1 cellular context compared by ENCODE assay signal in the genomic region with DNA sequence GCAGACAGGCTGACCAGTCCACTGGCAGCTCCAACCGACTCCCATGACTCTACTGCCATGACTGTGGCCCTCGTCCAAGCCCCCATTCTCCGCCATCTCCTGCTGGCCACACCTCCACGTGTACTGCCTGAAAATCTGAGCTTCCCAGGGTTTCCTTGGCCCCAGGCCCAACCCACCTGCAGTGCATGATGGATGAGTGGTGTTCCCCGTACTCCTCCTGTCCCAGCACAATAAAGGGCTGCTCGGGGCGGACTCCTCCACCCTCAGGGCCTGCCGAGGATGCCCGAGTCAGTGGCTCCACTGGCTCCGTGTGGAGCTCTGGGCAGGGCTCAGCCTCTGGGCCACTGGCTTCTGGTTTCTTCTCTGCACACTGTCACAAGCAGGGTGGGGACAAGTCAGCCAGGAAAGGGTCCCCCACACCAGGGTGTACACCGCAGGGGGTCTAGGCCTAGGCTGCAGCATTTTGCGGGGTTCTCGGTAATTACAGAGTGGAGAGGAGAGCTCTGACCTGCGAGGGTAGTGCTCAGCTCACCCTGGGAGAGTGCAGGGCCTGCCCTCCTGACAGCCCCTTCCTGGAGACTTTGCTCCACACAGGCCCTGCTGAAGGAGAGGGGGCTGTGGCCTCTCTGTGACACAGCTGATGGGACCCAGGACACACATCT.
TF ChIP-seq lines count a peak whose summit lies in the region.

No MANE protein-coding gene starts in this region.

TF ChIP-seq in GM23338, 12 proteins besides CTCF, POLR2A, EP300 and RAD21 (continued from another document):
- TF ChIP-seq REST (IDR thresholded peaks at IDR 0.05; ENCODE audit: unreplicated experiment): no peak
- no peak for TF ChIP-seq EZH2phosphoT487 (IDR thresholded peaks at IDR 0.05; ENCODE audit: unreplicated experiment)
- no peak for TF ChIP-seq JUNB (IDR thresholded peaks at IDR 0.05; ENCODE audit: unreplicated experiment)
- TF ChIP-seq ZNF114 (CRISPR knock-in tag; IDR thresholded peaks at IDR 0.05): no peak
- TF ChIP-seq, protein P1, sequence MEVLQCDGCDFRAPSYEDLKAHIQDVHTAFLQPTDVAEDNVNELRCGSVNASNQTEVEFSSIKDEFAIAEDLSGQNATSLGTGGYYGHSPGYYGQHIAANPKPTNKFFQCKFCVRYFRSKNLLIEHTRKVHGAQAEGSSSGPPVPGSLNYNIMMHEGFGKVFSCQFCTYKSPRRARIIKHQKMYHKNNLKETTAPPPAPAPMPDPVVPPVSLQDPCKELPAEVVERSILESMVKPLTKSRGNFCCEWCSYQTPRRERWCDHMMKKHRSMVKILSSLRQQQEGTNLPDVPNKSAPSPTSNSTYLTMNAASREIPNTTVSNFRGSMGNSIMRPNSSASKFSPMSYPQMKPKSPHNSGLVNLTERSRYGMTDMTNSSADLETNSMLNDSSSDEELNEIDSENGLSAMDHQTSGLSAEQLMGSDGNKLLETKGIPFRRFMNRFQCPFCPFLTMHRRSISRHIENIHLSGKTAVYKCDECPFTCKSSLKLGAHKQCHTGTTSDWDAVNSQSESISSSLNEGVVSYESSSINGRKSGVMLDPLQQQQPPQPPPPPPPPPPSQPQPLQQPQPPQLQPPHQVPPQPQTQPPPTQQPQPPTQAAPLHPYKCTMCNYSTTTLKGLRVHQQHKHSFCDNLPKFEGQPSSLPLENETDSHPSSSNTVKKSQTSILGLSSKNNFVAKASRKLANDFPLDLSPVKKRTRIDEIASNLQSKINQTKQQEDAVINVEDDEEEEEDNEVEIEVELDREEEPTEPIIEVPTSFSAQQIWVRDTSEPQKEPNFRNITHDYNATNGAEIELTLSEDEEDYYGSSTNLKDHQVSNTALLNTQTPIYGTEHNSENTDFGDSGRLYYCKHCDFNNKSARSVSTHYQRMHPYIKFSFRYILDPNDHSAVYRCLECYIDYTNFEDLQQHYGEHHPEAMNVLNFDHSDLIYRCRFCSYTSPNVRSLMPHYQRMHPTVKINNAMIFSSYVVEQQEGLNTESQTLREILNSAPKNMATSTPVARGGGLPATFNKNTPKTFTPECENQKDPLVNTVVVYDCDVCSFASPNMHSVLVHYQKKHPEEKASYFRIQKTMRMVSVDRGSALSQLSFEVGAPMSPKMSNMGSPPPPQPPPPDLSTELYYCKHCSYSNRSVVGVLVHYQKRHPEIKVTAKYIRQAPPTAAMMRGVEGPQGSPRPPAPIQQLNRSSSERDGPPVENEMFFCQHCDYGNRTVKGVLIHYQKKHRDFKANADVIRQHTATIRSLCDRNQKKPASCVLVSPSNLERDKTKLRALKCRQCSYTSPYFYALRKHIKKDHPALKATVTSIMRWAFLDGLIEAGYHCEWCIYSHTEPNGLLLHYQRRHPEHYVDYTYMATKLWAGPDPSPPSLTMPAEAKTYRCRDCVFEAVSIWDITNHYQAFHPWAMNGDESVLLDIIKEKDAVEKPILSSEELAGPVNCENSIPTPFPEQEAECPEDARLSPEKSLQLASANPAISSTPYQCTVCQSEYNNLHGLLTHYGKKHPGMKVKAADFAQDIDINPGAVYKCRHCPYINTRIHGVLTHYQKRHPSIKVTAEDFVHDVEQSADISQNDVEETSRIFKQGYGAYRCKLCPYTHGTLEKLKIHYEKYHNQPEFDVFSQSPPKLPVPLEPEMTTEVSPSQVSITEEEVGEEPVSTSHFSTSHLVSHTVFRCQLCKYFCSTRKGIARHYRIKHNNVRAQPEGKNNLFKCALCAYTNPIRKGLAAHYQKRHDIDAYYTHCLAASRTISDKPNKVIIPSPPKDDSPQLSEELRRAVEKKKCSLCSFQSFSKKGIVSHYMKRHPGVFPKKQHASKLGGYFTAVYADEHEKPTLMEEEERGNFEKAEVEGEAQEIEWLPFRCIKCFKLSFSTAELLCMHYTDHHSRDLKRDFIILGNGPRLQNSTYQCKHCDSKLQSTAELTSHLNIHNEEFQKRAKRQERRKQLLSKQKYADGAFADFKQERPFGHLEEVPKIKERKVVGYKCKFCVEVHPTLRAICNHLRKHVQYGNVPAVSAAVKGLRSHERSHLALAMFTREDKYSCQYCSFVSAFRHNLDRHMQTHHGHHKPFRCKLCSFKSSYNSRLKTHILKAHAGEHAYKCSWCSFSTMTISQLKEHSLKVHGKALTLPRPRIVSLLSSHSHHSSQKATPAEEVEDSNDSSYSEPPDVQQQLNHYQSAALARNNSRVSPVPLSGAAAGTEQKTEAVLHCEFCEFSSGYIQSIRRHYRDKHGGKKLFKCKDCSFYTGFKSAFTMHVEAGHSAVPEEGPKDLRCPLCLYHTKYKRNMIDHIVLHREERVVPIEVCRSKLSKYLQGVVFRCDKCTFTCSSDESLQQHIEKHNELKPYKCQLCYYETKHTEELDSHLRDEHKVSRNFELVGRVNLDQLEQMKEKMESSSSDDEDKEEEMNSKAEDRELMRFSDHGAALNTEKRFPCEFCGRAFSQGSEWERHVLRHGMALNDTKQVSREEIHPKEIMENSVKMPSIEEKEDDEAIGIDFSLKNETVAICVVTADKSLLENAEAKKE (CRISPR knock-in tag; IDR thresholded peaks at IDR 0.05): no peak
- TF ChIP-seq ZNF331 (CRISPR knock-in tag; IDR thresholded peaks at IDR 0.05; ENCODE audit: low read depth): no peak
